In the genomic region with DNA sequence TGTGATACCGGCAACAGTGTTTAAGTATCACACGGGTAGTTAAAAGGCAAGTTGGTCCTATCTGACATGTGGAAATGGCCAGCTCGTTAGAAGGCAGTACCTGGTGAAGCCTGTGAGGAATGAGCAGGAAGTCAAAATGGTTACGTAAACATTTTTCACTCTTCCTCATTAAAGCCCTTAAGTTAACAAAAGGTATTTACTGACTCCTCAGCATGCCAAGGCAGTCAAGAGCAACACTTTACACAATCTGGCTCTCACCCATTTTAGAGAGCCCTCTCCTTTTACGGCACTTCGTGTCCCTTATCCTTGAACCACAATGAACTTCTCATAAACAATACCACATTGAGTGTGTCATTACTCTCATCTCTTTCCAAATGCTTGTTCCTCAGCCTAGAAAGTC, we compare ENCODE assay signal across 10 cellular contexts. TPM values are rescaled to one million over a fixed set of nuclear protein-coding genes. Genes with fewer than 3 reads are reported as not detected.
DNase-seq lines count a peak whose midpoint lies in the region; ATAC-seq and TF ChIP-seq lines count a peak whose summit lies in the region.
"Had no signal": no experiment of that assay in that cellular context is flagged by ENCODE, and none has a peak within 500 bp of the region (broad histone marks: within the 10 kb centered on the region; RNA-seq: fewer than 3 reads in every experiment).

No MANE protein-coding gene starts in this region.

- no peak overlapping the region for H3K4me3 Mint-ChIP-seq in H9

- H4K8ac ChIP-seq in H9 (replicated peaks; ENCODE audit: insufficient read length, low read depth, low read length): no peak overlapping the region

- peaks cover 3% of the 10 kb centered on the region for H3K79me1 ChIP-seq in H9 (ENCODE audit: insufficient read depth, low read depth, low read length, poor library complexity, severe bottlenecking)

- H4K20me1 ChIP-seq in H9 (ENCODE audit: control insufficient read depth, insufficient read depth, insufficient read length) (no peaks in the 10 kb centered on the region), osteoblast (ENCODE audit: insufficient read depth, low read length) (peaks cover 5% of the 10 kb centered on the region)

- DNase-seq in H9: no peak
- DNase-seq in NCI-H2196 treated with DMSO at 0.1 percent for 48 hours (lab: John Stamatoyannopoulos, UW; ENCODE audit: unreplicated experiment): peak; percentile 24
- DNase-seq in osteoblast (ENCODE audit: insufficient read length, low spot score, missing footprints): no peak
- no peak for DNase-seq in stimulated activated CD4-positive, alpha-beta T cell treated with anti-CD3 and anti-CD28 coated beads, Interleukin-4, amount 100 ng/mL, for 1 hour
- no peak for DNase-seq in ureter (ENCODE audit: low spot score)
- DNase-seq in stimulated activated naive CD4-positive, alpha-beta T cell treated with Interleukin-2 at 50 U/mL for 16 hours (lab: John Stamatoyannopoulos, UW): no peak
- no peak for DNase-seq in dorsolateral prefrontal cortex
- DNase-seq: stimulated activated CD4-positive, alpha-beta T cell treated with anti-CD3 and anti-CD28 coated beads, Interleukin-4, amount 100 ng/mL, for 24 hours had no signal

- H3K4me1 ChIP-seq in H9 (ENCODE audit: insufficient read depth, low read length): peaks cover 3% of the 10 kb centered on the region; the same call in 1 of the 2 replicates
- peaks cover 29% of the 10 kb centered on the region for H3K4me1 ChIP-seq in osteoblast (ENCODE audit: insufficient read depth, low read length)

- H4K91ac ChIP-seq in H9 (ENCODE audit: insufficient read length, low read depth, low read length): no peak overlapping the region

- no peaks in the 10 kb centered on the region for H3K23me2 ChIP-seq in H9 (ENCODE audit: insufficient read length, low read depth, low read length, poor library complexity, severe bottlenecking)

- H2BK5ac ChIP-seq in H9 (ENCODE audit: insufficient read length, low read length): no peak overlapping the region

- H3K27me3 ChIP-seq in H9 (ENCODE audit: insufficient read depth, low read length): no peaks in the 10 kb centered on the region
- H3K27me3 ChIP-seq in osteoblast (ENCODE audit: insufficient read depth, low read length): no peaks in the 10 kb centered on the region
- H3K27me3 ChIP-seq in dorsolateral prefrontal cortex: no peaks in the 10 kb centered on the region

- H3K9me3 Mint-ChIP-seq in H9: no peaks in the 10 kb centered on the region

- H3K27me3 Mint-ChIP-seq in H9 (ENCODE audit: low read depth): no peaks in the 10 kb centered on the region

- peaks cover 10% of the 10 kb centered on the region for H3K36me3 ChIP-seq in osteoblast (ENCODE audit: insufficient read depth, low read length)

- H2AFZ ChIP-seq in H9 (ENCODE audit: low read length) (no peak overlapping the region), osteoblast (ENCODE audit: low read length) (no peak overlapping the region)

- no peak overlapping the region for H3K23ac ChIP-seq in H9 (ENCODE audit: insufficient read length, low read depth, low read length)

- no peak overlapping the region for H3K56ac ChIP-seq in H9 (ENCODE audit: insufficient read length, low read depth, low read length)

- H2AK5ac ChIP-seq in H9 (ENCODE audit: insufficient read length, low read length): no peak overlapping the region

- H3K9me3 ChIP-seq in H9 (ENCODE audit: control insufficient read depth, low read depth, low read length) (no peaks in the 10 kb centered on the region), osteoblast (ENCODE audit: low read depth, low read length) (no peaks in the 10 kb centered on the region)

- H3K4ac ChIP-seq in H9 (ENCODE audit: low read depth, low read length): no peak overlapping the region

- H3K36me3 Mint-ChIP-seq in H9 (ENCODE audit: insufficient read depth in 1 of 3, low read depth in 3 of 3): peaks cover 11 to 38% (median 38%) of the 10 kb centered on the region in 3 experiments; a peak in 6 of 7 replicates

- ATAC-seq in esophagus mucosa: peak; percentile 88

- peaks cover 27 to 34% of the 10 kb centered on the region in 2 experiments for H3K4me1 Mint-ChIP-seq in H9

- intact Hi-C loops in dorsolateral prefrontal cortex (cut with DNase I): no loop called here

- H3K79me2 ChIP-seq in H9 (ENCODE audit: insufficient read depth, low read length) (peaks cover 2% of the 10 kb centered on the region; the same call in 1 of the 2 replicates), osteoblast (ENCODE audit: insufficient read depth, low read length) (peaks cover 38% of the 10 kb centered on the region)

- H3K4me2 ChIP-seq in H9 (ENCODE audit: insufficient read depth, insufficient read length, low read length) (no peak overlapping the region), osteoblast (ENCODE audit: insufficient read depth, low read length) (no peak overlapping the region)

- no peak overlapping the region for H3K18ac ChIP-seq in H9 (ENCODE audit: insufficient read length, low read depth, low read length)

- H3T11ph ChIP-seq in H9 (ENCODE audit: low read length): no peak overlapping the region

- peak overlapping the region; percentile 9 to 65 (median 17); a peak in 6 of 7 replicates for H3K27ac Mint-ChIP-seq in H9

- TF ChIP-seq CTCF in H9 (conservative IDR thresholded peaks at IDR 0.05) (no peak), osteoblast (IDR thresholded peaks at IDR 0.05; ENCODE audit: extremely low read depth, low read depth, low read length) (no peak), dorsolateral prefrontal cortex (IDR thresholded peaks at IDR 0.05 in 54 of 56, conservative IDR thresholded peaks at IDR 0.05 in 2 of 56; ENCODE audit: low read depth in 1 of 56, partially characterized antibody in 56 of 56) (no peak)

- no peak overlapping the region for H2BK20ac ChIP-seq in H9 (ENCODE audit: low read depth, low read length, poor library complexity, severe bottlenecking)

- no peak overlapping the region for H4K5ac ChIP-seq in H9 (ENCODE audit: insufficient read length, low read depth, low read length)

- H3K4me3 ChIP-seq in osteoblast (ENCODE audit: insufficient read depth, low read length) (no peak overlapping the region), dorsolateral prefrontal cortex (no peak overlapping the region)

- no peak overlapping the region for H2BK120ac ChIP-seq in H9 (ENCODE audit: low read depth, low read length, poor library complexity, severe bottlenecking)

- H3K9ac ChIP-seq in H9 (ENCODE audit: extremely low read depth, insufficient read length, low read length): no peak overlapping the region

- no CpG with 5 or more reads among the region's 6 CpGs for WGBS in H9 (ENCODE audit: extremely low coverage, insufficient read length, low lambda C conversion rate)

- H2BK12ac ChIP-seq in H9 (ENCODE audit: insufficient read length, low read depth, low read length): no peak overlapping the region

- H3K27ac ChIP-seq in H9 (ENCODE audit: insufficient read length, low read depth, low read length) (peak overlapping the region; percentile 1), osteoblast (ENCODE audit: low read depth, low read length) (peak overlapping the region; percentile 74), dorsolateral prefrontal cortex (no peak overlapping the region)
- H3K27ac ChIP-seq: RWPE1 had no signal

- H2BK15ac ChIP-seq in H9 (ENCODE audit: low read depth, low read length): no peak overlapping the region

- no peak overlapping the region for H3K14ac ChIP-seq in H9 (ENCODE audit: insufficient read depth, low read length)

RNA-seq across cellular contexts. Expression of gene RSBN1L, which starts 11.0 kb away (rescaled TPM):
- 20.6 and 20.7 TPM in 2 replicates for total RNA-seq in H9 (2021)
- total RNA-seq in esophagus mucosa: 9.9 TPM
- 15.6 and 21.4 TPM in 2 replicates for total RNA-seq in osteoblast
- total RNA-seq in ureter: 27.7 TPM
- total RNA-seq in dorsolateral prefrontal cortex: 10 to 100 TPM; 17.4 to 37.5 (median 26.3) TPM

Comparison
In these comparisons a context has a peak if more than half of its experiments do, and no peak if none do; other contexts are left out.
1. H3K27ac ChIP-seq: peak in H9 (single experiment) and osteoblast (single experiment); none in dorsolateral prefrontal cortex (0 of 59).